In genomic region chr13:113650731-113651148, GRCh38 we compare ENCODE assay signal across 21 cellular contexts. TPM values are rescaled to one million over a fixed set of nuclear protein-coding genes. Genes with fewer than 3 reads are reported as not detected.
DNase-seq lines count a peak whose midpoint lies in the region; ATAC-seq and TF ChIP-seq lines count a peak whose summit lies in the region.
"Had no signal": no experiment of that assay in that cellular context is flagged by ENCODE, and none has a peak within 500 bp of the region (broad histone marks: within the 10 kb centered on the region; RNA-seq: fewer than 3 reads in every experiment).

No MANE protein-coding gene starts in this region.

- intact Hi-C loops in sigmoid colon (cut with DNase I) = no loop called here

- peak; percentile 2 for DNase-seq in activated T-cell treated with anti-CD3 and anti-CD28 coated beads, Interleukin-2, amount 50 U/mL, for 1 hour
- no peak for DNase-seq in activated T-cell treated with anti-CD3 and anti-CD28 coated beads, Interleukin-2, amount 50 U/mL, for 4 hours
- DNase-seq in islet precursor cell = peak; percentile 44
- DNase-seq in sigmoid colon = peak; percentile 33
- no peak for DNase-seq in central memory CD4-positive, alpha-beta T cell
- DNase-seq: CD4-positive, alpha-beta memory T cell; DND-41; GDM1; GOT3; HFFc6; KBM-7; NCI-H1048; NCI-H226; NCI-H526; NK-92 treated with Interleukin-12 subunit alpha and Interleukin-12 subunit beta, amount 100 ng/mL, for 24 hours; OCI-M1 had no signal

- H3K4me1 ChIP-seq in sigmoid colon = peaks cover 0 to 19% (median 15%) of the 10 kb centered on the region in 4 donors

- no peaks in the 10 kb centered on the region for H3K36me3 ChIP-seq in sigmoid colon

- no peak overlapping the region for H3K4me3 ChIP-seq in sigmoid colon
- H3K4me3 ChIP-seq: A549 had no signal

- H3K27me3 ChIP-seq in sigmoid colon = no peaks in the 10 kb centered on the region

- H3K4me1 Mint-ChIP-seq in activated T-cell treated with anti-CD3 and anti-CD28 coated beads, Interleukin-2, amount 50 U/mL, for 4 hours (ENCODE audit: low read depth) = peaks cover 25% of the 10 kb centered on the region

- no peaks in the 10 kb centered on the region for H3K9me3 ChIP-seq in sigmoid colon

- WGBS in sigmoid colon, 2 donors = 95 to 96% methylated on average over 16 of the region's 16 CpGs

- H3K9me3 Mint-ChIP-seq in activated T-cell treated with anti-CD3 and anti-CD28 coated beads, Interleukin-2, amount 50 U/mL, for 4 hours = no peaks in the 10 kb centered on the region
- H3K9me3 Mint-ChIP-seq: CD4-positive, alpha-beta memory T cell; HFFc6 had no signal

- H3K27ac ChIP-seq in C4-2B (0 out of 2 replicates have a peak overlapping the region, but pooled peaks have one; percentile 17), sigmoid colon (no peak overlapping the region)
- H3K27ac ChIP-seq: A549 had no signal

- TF ChIP-seq CTCF in C4-2B (conservative IDR thresholded peaks at IDR 0.05) (no peak), sigmoid colon (IDR thresholded peaks at IDR 0.05) (no peak)

- ATAC-seq in activated T-cell treated with anti-CD3 and anti-CD28 coated beads, Interleukin-2, amount 50 U/mL, for 4 hours = no peak
- no peak for ATAC-seq in GM21360 (IDR thresholded peaks at IDR 0.05; ENCODE audit: unreplicated experiment)
- ATAC-seq in HG03469 (IDR thresholded peaks at IDR 0.05; ENCODE audit: unreplicated experiment) = no peak
- ATAC-seq: A549 had no signal

- no peaks in the 10 kb centered on the region for H3K27me3 Mint-ChIP-seq in activated T-cell treated with anti-CD3 and anti-CD28 coated beads, Interleukin-2, amount 50 U/mL, for 4 hours (ENCODE audit: low read depth)
- H3K27me3 Mint-ChIP-seq: CD4-positive, alpha-beta memory T cell had no signal

- no peak for TF ChIP-seq EP300 in sigmoid colon (IDR thresholded peaks at IDR 0.05)

- TF ChIP-seq POLR2A in sigmoid colon (IDR thresholded peaks at IDR 0.05) = no peak

- H3K4me3 Mint-ChIP-seq in activated T-cell treated with anti-CD3 and anti-CD28 coated beads, Interleukin-2, amount 50 U/mL, for 4 hours = no peak overlapping the region
- H3K4me3 Mint-ChIP-seq: CD4-positive, alpha-beta memory T cell; HFFc6 had no signal

- no peaks in the 10 kb centered on the region for H3K36me3 Mint-ChIP-seq in activated T-cell treated with anti-CD3 and anti-CD28 coated beads, Interleukin-2, amount 50 U/mL, for 4 hours (ENCODE audit: insufficient read depth)
- H3K36me3 Mint-ChIP-seq: CD4-positive, alpha-beta memory T cell had no signal

RNA-seq across cellular contexts. Expression of gene ATP4B, which starts 7.3 kb away (rescaled TPM):
- not detected for total RNA-seq in activated T-cell treated with anti-CD3 and anti-CD28 coated beads, Interleukin-2, amount 50 U/mL, for 4 hours
- total RNA-seq in sigmoid colon = not detected
- not detected for polyA plus RNA-seq in sigmoid colon
- total RNA-seq: CD4-positive, alpha-beta memory T cell; HFFc6; M059J had no signal
- polyA plus RNA-seq: A549 had no signal

RNA-seq across cellular contexts. Expression of gene GRK1, which starts 16.3 kb away (rescaled TPM):
- under 1 TPM in 1 of 3 donors, not detected in 2; 0.05 TPM for total RNA-seq in activated T-cell treated with anti-CD3 and anti-CD28 coated beads, Interleukin-2, amount 50 U/mL, for 4 hours
- total RNA-seq in sigmoid colon = under 1 TPM in 1 of 4 donors, not detected in 3; 0.28 TPM
- under 1 TPM in 1 of 3 donors, not detected in 2; 0.10 TPM for polyA plus RNA-seq in sigmoid colon
- total RNA-seq: CD4-positive, alpha-beta memory T cell; HFFc6; M059J had no signal
- polyA plus RNA-seq: A549; CD4-positive, alpha-beta memory T cell had no signal

Comparison
In these comparisons a context has a peak if more than half of its experiments do, and no peak if none do; other contexts are left out.
1. DNase-seq: peak in activated T-cell treated with anti-CD3 and anti-CD28 coated beads, Interleukin-2, amount 50 U/mL, for 1 hour (single experiment), islet precursor cell (single experiment) and sigmoid colon (single experiment); none in activated T-cell treated with anti-CD3 and anti-CD28 coated beads, Interleukin-2, amount 50 U/mL, for 4 hours (single experiment) and central memory CD4-positive, alpha-beta T cell (single experiment).